Comparison of ENCODE assay signal across 1 cellular context in genomic region chr4:139144911-139145551, GRCh38.
TF ChIP-seq lines count a peak whose summit lies in the region.

No MANE protein-coding gene starts in this region.

TF ChIP-seq in GM12891, 5 proteins besides CTCF, POLR2A, EP300 and RAD21 (continued from another document):
- TF ChIP-seq POLR2AphosphoS5 (IDR thresholded peaks at IDR 0.05; ENCODE audit: low read depth, low read length): no peak
TF ChIP-seq in GM12891: peak in this region for 0.
